ENCODE assay signal across 9 cellular contexts in genomic region chr19:4122480-4122879, GRCh38. TPM values are rescaled to one million over a fixed set of nuclear protein-coding genes. Genes with fewer than 3 reads are reported as not detected.
DNase-seq lines count a peak whose midpoint lies in the region; ATAC-seq and TF ChIP-seq lines count a peak whose summit lies in the region.
"Had no signal": no experiment of that assay in that cellular context is flagged by ENCODE, and none has a peak within 500 bp of the region (broad histone marks: within the 10 kb centered on the region; RNA-seq: fewer than 3 reads in every experiment).

No MANE protein-coding gene starts in this region.

- peak overlapping the region; percentile 95 for H3K4me3 ChIP-seq in ACC112 (ENCODE audit: low read depth, low read length)
- H3K4me3 ChIP-seq in cardiac fibroblast (replicated peaks in 1 of 2; ENCODE audit: low read depth in 2 of 2, low read length in 2 of 2): peak overlapping the region; percentile 91 to 94
- peak overlapping the region; percentile 27 for H3K4me3 ChIP-seq in mucosa of stomach (ENCODE audit: low read length)
- H3K4me3 ChIP-seq in thyroid gland (replicated peaks in 1 of 3): peak overlapping the region in 1 of 3 donors; percentile 68

- peaks cover 44% of the 10 kb centered on the region for H3K79me2 ChIP-seq in ACC112 (ENCODE audit: control insufficient read depth, insufficient read depth, low read length, unreplicated experiment)

- ATAC-seq in GM19035 (IDR thresholded peaks at IDR 0.05; ENCODE audit: unreplicated experiment): no peak
- no peak for ATAC-seq in HG02678 (IDR thresholded peaks at IDR 0.05; ENCODE audit: unreplicated experiment)
- ATAC-seq in HG03378 (IDR thresholded peaks at IDR 0.05; ENCODE audit: unreplicated experiment): no peak

- H3K27ac ChIP-seq in ACC112 (ENCODE audit: low read depth, low read length): no peak overlapping the region
- peak overlapping the region in 1 of 3 donors; percentile 71 for H3K27ac ChIP-seq in thyroid gland

- H3K36me3 ChIP-seq in ACC112 (ENCODE audit: insufficient read depth, low read length) (no peaks in the 10 kb centered on the region), mucosa of stomach (ENCODE audit: control insufficient read depth, insufficient read depth, low read length) (no peaks in the 10 kb centered on the region), thyroid gland (no peaks in the 10 kb centered on the region)

- DNase-seq in HuH-7.5 (ENCODE audit: low spot score): peak; percentile 3
- DNase-seq in cardiac fibroblast (ENCODE audit: low read depth in 2 of 2): no peak
- DNase-seq in thyroid gland: no peak
- DNase-seq: NCI-H1048 had no signal

- H3K9me3 ChIP-seq in mucosa of stomach (ENCODE audit: control insufficient read depth, low read length): no peaks in the 10 kb centered on the region
- no peaks in the 10 kb centered on the region for H3K9me3 ChIP-seq in thyroid gland

- TF ChIP-seq POLR2A in thyroid gland (IDR thresholded peaks at IDR 0.05): no peak

- 58 to 65% methylated on average over 3 to 4 of the region's 5 CpGs for WGBS in thyroid gland, 2 donors

- no peak overlapping the region for H2AFZ ChIP-seq in ACC112 (ENCODE audit: low read length, unreplicated experiment)

- TF ChIP-seq CTCF in cardiac fibroblast (IDR thresholded peaks at IDR 0.05; ENCODE audit: low read depth, low read length) (no peak), thyroid gland (IDR thresholded peaks at IDR 0.05) (no peak)

- H3K27me3 ChIP-seq in ACC112 (ENCODE audit: insufficient read depth, low read length): no peaks in the 10 kb centered on the region
- no peaks in the 10 kb centered on the region for H3K27me3 ChIP-seq in mucosa of stomach (ENCODE audit: control insufficient read depth, insufficient read depth, low read length)
- no peaks in the 10 kb centered on the region for H3K27me3 ChIP-seq in thyroid gland

- H3K4me1 ChIP-seq in ACC112 (ENCODE audit: control insufficient read depth, insufficient read depth, low read length, unreplicated experiment) (peaks cover 9% of the 10 kb centered on the region), mucosa of stomach (ENCODE audit: control insufficient read depth, insufficient read depth, low read length) (peaks cover 16% of the 10 kb centered on the region), thyroid gland (peaks cover 16 to 22% of the 10 kb centered on the region in 2 donors)

- peak overlapping the region; percentile 73 for H3K9ac ChIP-seq in mucosa of stomach (ENCODE audit: low read length)

- intact Hi-C loops in thyroid gland (cut with DNase I): loop anchor here (5.0 to 10.0 kb wide), 3 partner anchors 55 to 118 kb away; partner anchors contain the start of genes ANKRD24, PIAS4, SIRT6 and ZBTB7A

RNA-seq across cellular contexts. Expression of gene MAP2K2, which starts 1.4 kb away (rescaled TPM):
- total RNA-seq in thyroid gland: 10 to 100 TPM; 59.4 to 95.3 (median 81.8) TPM

RNA-seq across cellular contexts. Expression of gene CREB3L3, which starts 31.0 kb away (rescaled TPM):
- total RNA-seq in thyroid gland: not detected

RNA-seq across cellular contexts. Expression of gene ZBTB7A, which starts 55.8 kb away (rescaled TPM):
- 10 to 100 TPM; 45.3 to 85.3 (median 54.9) TPM for total RNA-seq in thyroid gland

RNA-seq across cellular contexts. Expression of gene SIRT6, which starts 59.9 kb away (rescaled TPM):
- 10 to 100 TPM; 11.9 to 39.3 (median 20.0) TPM for total RNA-seq in thyroid gland
